ENCODE assay signal across 16 cellular contexts in genomic region chr15:72998226-72998625, GRCh38. TPM values are rescaled to one million over a fixed set of nuclear protein-coding genes. Genes with fewer than 3 reads are reported as not detected.
DNase-seq lines count a peak whose midpoint lies in the region; ATAC-seq, FAIRE-seq and TF ChIP-seq lines count a peak whose summit lies in the region.
"Had no signal": no experiment of that assay in that cellular context is flagged by ENCODE, and none has a peak within 500 bp of the region (broad histone marks: within the 10 kb centered on the region; RNA-seq: fewer than 3 reads in every experiment).

No MANE protein-coding gene starts in this region.

- no peak for TF ChIP-seq CTCF in breast epithelium (IDR thresholded peaks at IDR 0.05)
- TF ChIP-seq CTCF in keratinocyte (optimal IDR thresholded peaks at IDR 0.05 in 1 of 3, IDR thresholded peaks at IDR 0.05 in 1 of 3, conservative IDR thresholded peaks at IDR 0.05 in 1 of 3; ENCODE audit: extremely low read depth in 1 of 3, insufficient read depth in 2 of 3, low read length in 3 of 3), result no peak
- TF ChIP-seq CTCF in testis (IDR thresholded peaks at IDR 0.05), result no peak

- TF ChIP-seq POLR2A in breast epithelium (IDR thresholded peaks at IDR 0.05) (no peak), testis (IDR thresholded peaks at IDR 0.05) (no peak)

- H3K9me3 ChIP-seq in breast epithelium, result no peaks in the 10 kb centered on the region
- H3K9me3 ChIP-seq in keratinocyte (ENCODE audit: control insufficient read depth, low read depth, low read length), result no peaks in the 10 kb centered on the region
- no peaks in the 10 kb centered on the region for H3K9me3 ChIP-seq in testis
- H3K9me3 ChIP-seq: Peyer's patch had no signal

- H3K27ac ChIP-seq in breast epithelium, result peak overlapping the region; percentile 48 to 70
- peak overlapping the region; percentile 37 for H3K27ac ChIP-seq in keratinocyte (ENCODE audit: control insufficient read depth, insufficient read depth, low read length)
- H3K27ac ChIP-seq in testis, result no peak overlapping the region
- H3K27ac ChIP-seq: 22Rv1, C4-2B, Peyer's patch had no signal

- DNase-seq in NCI-H1694 treated with DMSO at 0.1 percent for 48 hours (lab: John Stamatoyannopoulos, UW) (peak; percentile 49), NCI-H1694 (lab: John Stamatoyannopoulos, UW) (no peak), breast epithelium (ENCODE audit: low spot score in 2 of 2) (peak in 1 of 2 donors; percentile 88), keratinocyte (ENCODE audit: low read depth, low spot score) (no peak), testis (peak; percentile 19), GM19239 (ENCODE audit: insufficient read length, low spot score) (no peak)
- DNase-seq in activated CD8-positive, alpha-beta memory T cell treated with anti-CD3 and anti-CD28 coated beads, Interleukin-2, amount 50 U/mL, for 48 hours, result no peak
- DNase-seq: KBM-7, NCI-H1048, NCI-H146, Peyer's patch, SIG-M5 had no signal

- no peaks in the 10 kb centered on the region for H3K36me3 ChIP-seq in breast epithelium
- H3K36me3 ChIP-seq in keratinocyte (ENCODE audit: control insufficient read depth in 2 of 2, extremely low read depth in 1 of 2, insufficient read depth in 2 of 2, low read length in 2 of 2), result no peaks in the 10 kb centered on the region
- no peaks in the 10 kb centered on the region for H3K36me3 ChIP-seq in testis (ENCODE audit: low read depth, missing control alignments)
- H3K36me3 ChIP-seq: Peyer's patch had no signal

- no peak overlapping the region for H3K4me3 ChIP-seq in breast epithelium
- H3K4me3 ChIP-seq in keratinocyte (ENCODE audit: control insufficient read depth in 2 of 3, extremely low read depth in 1 of 3, insufficient read depth in 2 of 3, low read depth in 1 of 3, low read length in 3 of 3), result peak overlapping the region in 1 of 3 experiments; percentile 44
- no peak overlapping the region for H3K4me3 ChIP-seq in testis
- H3K4me3 ChIP-seq: Peyer's patch had no signal

- WGBS in testis, 2 donors, result 52 to 77% methylated on average over 7 of the region's 7 CpGs

- H3K4me1 ChIP-seq in breast epithelium (peaks cover 0 to 6% of the 10 kb centered on the region in 2 donors), keratinocyte (ENCODE audit: control insufficient read depth, extremely low read depth, insufficient read depth, low read length) (peaks cover 28% of the 10 kb centered on the region), testis (peaks cover 26% of the 10 kb centered on the region)

- no peak overlapping the region for H3K9ac ChIP-seq in keratinocyte (ENCODE audit: control insufficient read depth, extremely low read depth, insufficient read depth, low read length)

- H3K4me2 ChIP-seq in keratinocyte (ENCODE audit: control insufficient read depth, extremely low read depth, insufficient read depth, low read depth, low read length), result peak overlapping the region; percentile 49

- no peaks in the 10 kb centered on the region for H3K9me1 ChIP-seq in keratinocyte (ENCODE audit: control insufficient read depth, extremely low read depth, insufficient read depth, low read length)

- ATAC-seq in HG03039 (IDR thresholded peaks at IDR 0.05; ENCODE audit: unreplicated experiment), result no peak
- ATAC-seq: HCT116 had no signal

- H3K27me3 ChIP-seq in breast epithelium, result no peaks in the 10 kb centered on the region
- H3K27me3 ChIP-seq in keratinocyte (ENCODE audit: control insufficient read depth, extremely low read depth, insufficient read depth, low read length), result no peaks in the 10 kb centered on the region
- H3K27me3 ChIP-seq in testis, result no peaks in the 10 kb centered on the region
- H3K27me3 ChIP-seq: Peyer's patch had no signal

- dilution Hi-C loops in keratinocyte (cut with MboI; ENCODE audit: extremely low pct_ligation_motif_present, low sequenced_read_pairs), result no loop called here

- H2AFZ ChIP-seq in keratinocyte (ENCODE audit: control insufficient read depth, low read length), result peak overlapping the region; percentile 92

- H3K79me2 ChIP-seq in keratinocyte (ENCODE audit: control insufficient read depth, insufficient read depth, low read length), result no peaks in the 10 kb centered on the region

- no peaks in the 10 kb centered on the region for H4K20me1 ChIP-seq in keratinocyte (ENCODE audit: control insufficient read depth, extremely low read depth, insufficient read depth, low read length)

- FAIRE-seq in keratinocyte (lab: Jason Lieb, UNC) (peak; percentile 74), GM19239 (lab: Jason Lieb, UNC) (no peak)

- intact Hi-C loops in breast epithelium (cut with DNase I; ENCODE audit: low total_unique reads) (no loop called here), testis (cut with DNase I; ENCODE audit: low total_unique reads) (no loop called here)

RNA-seq across cellular contexts. Expression of gene NEO1, which starts 54.0 kb away (rescaled TPM):
- total RNA-seq in breast epithelium, result 10 to 100 TPM; 21.3 to 66.3 (median 27.5) TPM
- polyA plus RNA-seq in keratinocyte, result 2.8 to 6.3 TPM (median 4.4 TPM) in 3 replicates
- polyA plus RNA-seq in keratinocyte (2011; ENCODE audit: low read depth), result 10.3 TPM
- polyA plus RNA-seq in keratinocyte (2011; cell fraction: cytosol; rRNA removed), result 2.6 and 3.1 TPM in 2 replicates
- polyA plus RNA-seq in keratinocyte (2011; cell fraction: nucleus; rRNA removed), result 15.0 and 18.5 TPM in 2 replicates
- 8.0 and 9.3 TPM in 2 replicates for polyA plus RNA-seq in keratinocyte (2012; ENCODE audit: low replicate concordance)
- 7.5 to 34.0 TPM (median 13.6 TPM) in 3 replicates for polyA minus RNA-seq in keratinocyte
- polyA minus RNA-seq in keratinocyte (2011; cell fraction: cytosol; rRNA and poly(A)+ RNA removed), result 3.6 TPM
- polyA minus RNA-seq in keratinocyte (2011; cell fraction: nucleus; rRNA and poly(A)+ RNA removed), result 9.9 and 20.9 TPM in 2 replicates
- 10 to 100 TPM; 42.2 to 57.4 TPM for total RNA-seq in testis
- polyA plus RNA-seq in testis (ENCODE audit: insufficient read depth, low read depth, low replicate concordance), result 50.2 TPM

Comparison
In these comparisons a context has a peak if more than half of its experiments do, and no peak if none do; other contexts are left out.
1. DNase-seq: peak in NCI-H1694 treated with DMSO at 0.1 percent for 48 hours (single experiment) and testis (single experiment); none in NCI-H1694 (single experiment), keratinocyte (single experiment), activated CD8-positive, alpha-beta memory T cell treated with anti-CD3 and anti-CD28 coated beads, Interleukin-2, amount 50 U/mL, for 48 hours (single experiment) and GM19239 (single experiment).
2. H3K27ac ChIP-seq: peak in breast epithelium (2 of 2) and keratinocyte (single experiment); none in testis (0 of 2).